Comparison of ENCODE assay signal across 7 cellular contexts in the genomic region with DNA sequence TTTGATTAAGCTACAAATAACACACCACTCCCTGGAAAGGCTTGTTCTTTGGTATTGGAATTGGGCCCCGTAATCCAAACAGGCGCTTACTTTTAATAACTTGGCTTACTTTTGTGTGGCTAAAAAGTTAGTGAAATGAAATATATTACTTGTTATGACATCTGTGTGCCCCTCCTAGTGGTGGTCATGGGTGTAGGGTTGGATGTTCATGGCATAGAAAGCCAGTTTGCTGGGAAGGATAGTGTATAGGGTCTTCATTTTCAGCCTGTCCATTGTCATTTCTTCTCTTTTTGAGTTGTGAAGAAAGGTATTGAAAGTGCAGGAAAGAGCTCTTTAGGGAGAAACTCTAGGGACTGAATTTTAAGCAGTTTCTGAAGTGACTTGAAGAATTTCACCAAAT. TPM values are rescaled to one million over a fixed set of nuclear protein-coding genes. Genes with fewer than 3 reads are reported as not detected.
DNase-seq lines count a peak whose midpoint lies in the region; ATAC-seq, FAIRE-seq and TF ChIP-seq lines count a peak whose summit lies in the region.

No MANE protein-coding gene starts in this region.

- H3K27me3 Mint-ChIP-seq in naive thymus-derived CD4-positive, alpha-beta T cell: no peaks in the 10 kb centered on the region

- no peak overlapping the region for H3K9ac ChIP-seq in GM12878 (ENCODE audit: control insufficient read depth, insufficient read depth, low read length)

- no TSS peak for BruUV-seq in GM12878 (replicated peaks; lab: Mats Ljungman, UMichigan)

- CTCF ChIA-PET in GM12878 (lab: Yijun Ruan, JAX): interaction anchor here (0.6 to 9.3 kb wide), 25 partner anchors 9 to 550 kb away, joined by 3 to 129 read pairs (median 4); partner anchors contain the start of gene DBT
- CTCF ChIA-PET in naive thymus-derived CD4-positive, alpha-beta T cell (lab: Charles Lee): interaction anchor here (0.6 to 1.4 kb wide), 6 partner anchors 11 to 138 kb away, joined by 3 to 5 read pairs (median 3); no protein-coding TSS in a partner anchor

- H3K4me1 Mint-ChIP-seq in naive thymus-derived CD4-positive, alpha-beta T cell: peaks cover 71 to 94% (median 87%) of the 10 kb centered on the region in 7 donors

- RAD21 ChIA-PET in GM12878 (lab: Charles Lee; ENCODE audit: unreplicated experiment): interaction anchor here (1.1 to 3.6 kb wide), 9 partner anchors 9 to 510 kb away, joined by 3 to 18 read pairs (median 5); partner anchors contain the start of genes DBT and RTCA

- peak; percentile 43 for ATAC-seq in HG02885 (IDR thresholded peaks at IDR 0.05; ENCODE audit: poor library complexity, unreplicated experiment)
- peak; percentile 57 for ATAC-seq in GM12878
- peak; percentile 45 for ATAC-seq in naive thymus-derived CD4-positive, alpha-beta T cell
- no peak for ATAC-seq in GM19324 (IDR thresholded peaks at IDR 0.05; ENCODE audit: low FRiP score, unreplicated experiment)

- TF ChIP-seq POLR2A in GM12878 (IDR thresholded peaks at IDR 0.05; ENCODE audit: low read depth, low read length) (no peak), transverse colon (IDR thresholded peaks at IDR 0.05) (no peak)

- FAIRE-seq in GM12878 (lab: Jason Lieb, UNC): no peak

- peaks cover 0 to 3% (median 0%) of the 10 kb centered on the region in 11 donors for H3K9me3 Mint-ChIP-seq in naive thymus-derived CD4-positive, alpha-beta T cell

- H3K27ac ChIP-seq in GM12878 (ENCODE audit: control insufficient read depth, insufficient read depth) (no peak overlapping the region), transverse colon (peak overlapping the region in 1 of 4 donors; percentile 8)
- H3K27ac ChIP-seq in naive thymus-derived CD4-positive, alpha-beta T cell (ENCODE audit: low read depth, low read length): peak overlapping the region; percentile 25

- peaks cover 0 to 66% (median 52%) of the 10 kb centered on the region in 5 donors for H3K36me3 Mint-ChIP-seq in naive thymus-derived CD4-positive, alpha-beta T cell

- TF ChIP-seq EP300 in GM12878 (IDR thresholded peaks at IDR 0.05; ENCODE audit: borderline replicate concordance in 1 of 2, control insufficient read depth in 1 of 2, low read depth in 2 of 2, low read length in 2 of 2) (no peak), transverse colon (IDR thresholded peaks at IDR 0.05; ENCODE audit: low read depth) (no peak)

- SMC1A ChIA-PET in GM12878 (lab: Charles Lee; ENCODE audit: uncharacterized antibody, unreplicated experiment): interaction anchor here (0.6 to 2.7 kb wide), 13 partner anchors 9 to 510 kb away, joined by 3 to 18 read pairs (median 3); partner anchors contain the start of gene RTCA

- no peaks in the 10 kb centered on the region for H4K20me1 ChIP-seq in GM12878 (ENCODE audit: control insufficient read depth, insufficient read depth)

- WGBS in GM12878 (ENCODE audit: insufficient coverage, insufficient replicate concordance, low lambda C conversion rate, missing lambda C conversion rate): 97% methylated on average over 2 of the region's 2 CpGs
- 67 to 82% methylated on average over 2 of the region's 2 CpGs for WGBS in transverse colon (ENCODE audit: low coverage in 1 of 2), 2 donors

- no peaks in the 10 kb centered on the region for H3K4me1 ChIP-seq in GM12878 (ENCODE audit: control insufficient read depth, insufficient read depth, low read length)
- peaks cover 58 to 73% of the 10 kb centered on the region in 2 donors for H3K4me1 ChIP-seq in naive thymus-derived CD4-positive, alpha-beta T cell (ENCODE audit: control insufficient read depth in 2 of 2, insufficient read depth in 2 of 2, low read length in 2 of 2)
- H3K4me1 ChIP-seq in transverse colon: peaks cover 8 to 54% (median 23%) of the 10 kb centered on the region in 4 donors

- no peak overlapping the region for H3K4me3 ChIP-seq in GM12878
- no peak overlapping the region for H3K4me3 ChIP-seq in naive thymus-derived CD4-positive, alpha-beta T cell (ENCODE audit: low read length)
- no peak overlapping the region for H3K4me3 ChIP-seq in transverse colon

- no peaks in the 10 kb centered on the region for H3K27me3 ChIP-seq in GM12878 (replicated peaks in 1 of 2; ENCODE audit: control insufficient read depth in 2 of 2, insufficient read depth in 2 of 2, low read length in 1 of 2)
- H3K27me3 ChIP-seq in naive thymus-derived CD4-positive, alpha-beta T cell (ENCODE audit: control insufficient read depth in 2 of 2, insufficient read depth in 2 of 2, low read length in 2 of 2): no peaks in the 10 kb centered on the region
- no peaks in the 10 kb centered on the region for H3K27me3 ChIP-seq in transverse colon

- H2AFZ ChIP-seq in GM12878 (ENCODE audit: control insufficient read depth, low read depth, low read length): no peak overlapping the region

- peaks cover 1% of the 10 kb centered on the region for H3K79me2 ChIP-seq in GM12878 (ENCODE audit: control insufficient read depth, insufficient read depth, low read length)

- peak overlapping the region in 8 of 9 donors; percentile 38 to 96 (median 72) for H3K27ac Mint-ChIP-seq in naive thymus-derived CD4-positive, alpha-beta T cell

- peak; percentile 48; the same call in 1 of the 2 replicates for TF ChIP-seq RAD21 in GM12878 (IDR thresholded peaks at IDR 0.05; ENCODE audit: insufficient read depth, low read depth, low read length)

- in situ Hi-C loops in GM12878 (cut with MboI) (no loop called here), transverse colon (cut with MboI; ENCODE audit: low pct_ligation_motif_present in 1 of 4, low pct_unique_long_range_greater_than_20kb in 1 of 4, low sequenced_read_pairs in 3 of 4) (no loop called here)

- H3K4me2 ChIP-seq in GM12878 (ENCODE audit: control insufficient read depth, insufficient read depth): no peak overlapping the region

- DNase-seq in EL: peak; percentile 18
- no peak for DNase-seq in GM12878 (ENCODE audit: low read depth, low spot score)
- DNase-seq in naive thymus-derived CD4-positive, alpha-beta T cell: peak in 3 of 9 donors; percentile 15 to 33 (median 17)
- no peak for DNase-seq in transverse colon
- DNase-seq in NCI-H345 (lab: John Stamatoyannopoulos, UW): no peak

- peak; percentile 47 to 57 (median 47); a peak in 5 of 6 replicates for TF ChIP-seq CTCF in GM12878 (IDR thresholded peaks at IDR 0.05 in 2 of 3, conservative IDR thresholded peaks at IDR 0.05 in 1 of 3; ENCODE audit: control insufficient read depth in 2 of 3, extremely low read depth in 1 of 3, insufficient read depth in 1 of 3, low read depth in 3 of 3, low read length in 3 of 3)
- peak in 2 of 5 experiments; percentile 11 to 20 for TF ChIP-seq CTCF in transverse colon (IDR thresholded peaks at IDR 0.05)

- POLR2A ChIA-PET in GM12878 (lab: Charles Lee): interaction anchor here (0.6 to 1.2 kb wide), 2 partner anchors 22 to 36 kb away, joined by 3 read pairs; no protein-coding TSS in a partner anchor
- POLR2A ChIA-PET in naive thymus-derived CD4-positive, alpha-beta T cell (lab: Charles Lee): interaction anchor here (0.9 to 9.3 kb wide), 10 partner anchors 8 to 97 kb away, joined by 3 to 196 read pairs (median 4); no protein-coding TSS in a partner anchor

- intact Hi-C loops in GM12878 (cut with micrococcal nuclease; ENCODE audit: unreplicated experiment) (loop anchor here (10.0 kb wide), 1 partner anchor 553 kb away; no protein-coding TSS in a partner anchor), transverse colon (cut with DNase I; ENCODE audit: low total_unique reads) (loop anchor here (10.0 kb wide), 1 partner anchor 323 kb away; a partner anchor contains a TSS)
- intact Hi-C loops in naive thymus-derived CD4-positive, alpha-beta T cell (cut with micrococcal nuclease): no loop called here

- H3K4me3 Mint-ChIP-seq in naive thymus-derived CD4-positive, alpha-beta T cell: peak overlapping the region; percentile 30 to 100 (median 68)

- H3K9me3 ChIP-seq in GM12878 (replicated peaks; ENCODE audit: control insufficient read depth, insufficient read depth, low read length) (no peaks in the 10 kb centered on the region; the same call in 2 of the 3 replicates), transverse colon (no peaks in the 10 kb centered on the region)
- H3K9me3 ChIP-seq in naive thymus-derived CD4-positive, alpha-beta T cell (ENCODE audit: control insufficient read depth in 2 of 3, low read length in 3 of 3): no peaks in the 10 kb centered on the region

- H3K36me3 ChIP-seq in GM12878 (ENCODE audit: control insufficient read depth in 2 of 2, insufficient read depth in 2 of 2, low read length in 1 of 2) (peaks cover 0 to 5% of the 10 kb centered on the region in 2 experiments; a peak in 1 of 4 replicates), transverse colon (no peaks in the 10 kb centered on the region)
- H3K36me3 ChIP-seq in naive thymus-derived CD4-positive, alpha-beta T cell (ENCODE audit: control insufficient read depth in 2 of 3, insufficient read depth in 3 of 3, low read length in 3 of 3): peaks cover 0 to 15% (median 5%) of the 10 kb centered on the region in 3 experiments

RNA-seq across cellular contexts. Expression of gene CDC14A, which starts 5.9 kb away (rescaled TPM):
- 61.9 and 72.4 TPM in 2 replicates for total RNA-seq in GM12878 (2013; cell fraction: nucleolus; rRNA removed)
- total RNA-seq in GM12878 (2014; rRNA removed) (5.2 and 6.9 TPM in 2 replicates), GM12878 (2014; rRNA removed; fragmentation: Illumina TruSeq; extraction: Trizol) (5.9 and 7.0 TPM in 2 replicates), GM12878 (2021) (6.8 and 7.8 TPM in 2 replicates), transverse colon (10 to 100 TPM in 3 of 4 donors, 1 to 10 TPM in 1; 8.0 to 68.6 (median 48.5) TPM)
- polyA plus RNA-seq in GM12878 (2011; ENCODE audit: low read depth): 1.3 TPM
- polyA plus RNA-seq in GM12878 (2011; rRNA removed) (7.1 and 9.1 TPM in 2 replicates), GM12878 (2014; fragmentation: Illumina TruSeq; extraction: Trizol) (5.8 and 6.5 TPM in 2 replicates), GM12878 (2014; fragmentation: Nextera tagmentation; extraction: Ambion mirVana) (1 to 10 TPM; 1.5 to 1.9 TPM), GM12878 (2014; rRNA removed) (3.5 and 3.9 TPM in 2 replicates), GM12878 (2016; fragmentation: Nextera tagmentation; extraction: Ambion mirVana) (1 to 10 TPM; 4.7 to 6.3 TPM)
- polyA plus RNA-seq in GM12878 (2011; cell fraction: cytosol; rRNA removed): 3.3 and 3.7 TPM in 2 replicates
- 10.7 and 12.9 TPM in 2 replicates for polyA plus RNA-seq in GM12878 (2011; cell fraction: nucleus; rRNA removed)
- polyA plus RNA-seq in GM12878 (2012): 1.8 and 1.9 TPM in 2 replicates
- polyA minus RNA-seq in GM12878 (2011; rRNA and poly(A)+ RNA removed): 16.2 TPM in 2 replicates
- polyA minus RNA-seq in GM12878 (2011; cell fraction: cytosol; rRNA and poly(A)+ RNA removed): 2.9 and 4.2 TPM in 2 replicates
- polyA minus RNA-seq in GM12878 (2011; cell fraction: nucleus; rRNA and poly(A)+ RNA removed): 24.3 and 39.7 TPM in 2 replicates
- 100 to 1,000 TPM in 2 of 5 experiments, 10 to 100 TPM in 3; 47.1 to 136 (median 85.1) TPM for total RNA-seq in naive thymus-derived CD4-positive, alpha-beta T cell
- polyA plus RNA-seq in naive thymus-derived CD4-positive, alpha-beta T cell: 10 to 100 TPM; 53.2 to 54.7 TPM

Comparison
In these comparisons a context has a peak if more than half of its experiments do, and no peak if none do; other contexts are left out.
1. intact Hi-C loops: an anchor here in GM12878 (10.0 kb wide) and transverse colon (10.0 kb wide); none called in naive thymus-derived CD4-positive, alpha-beta T cell.